8 cellular contexts compared by ENCODE assay signal in the genomic region with DNA sequence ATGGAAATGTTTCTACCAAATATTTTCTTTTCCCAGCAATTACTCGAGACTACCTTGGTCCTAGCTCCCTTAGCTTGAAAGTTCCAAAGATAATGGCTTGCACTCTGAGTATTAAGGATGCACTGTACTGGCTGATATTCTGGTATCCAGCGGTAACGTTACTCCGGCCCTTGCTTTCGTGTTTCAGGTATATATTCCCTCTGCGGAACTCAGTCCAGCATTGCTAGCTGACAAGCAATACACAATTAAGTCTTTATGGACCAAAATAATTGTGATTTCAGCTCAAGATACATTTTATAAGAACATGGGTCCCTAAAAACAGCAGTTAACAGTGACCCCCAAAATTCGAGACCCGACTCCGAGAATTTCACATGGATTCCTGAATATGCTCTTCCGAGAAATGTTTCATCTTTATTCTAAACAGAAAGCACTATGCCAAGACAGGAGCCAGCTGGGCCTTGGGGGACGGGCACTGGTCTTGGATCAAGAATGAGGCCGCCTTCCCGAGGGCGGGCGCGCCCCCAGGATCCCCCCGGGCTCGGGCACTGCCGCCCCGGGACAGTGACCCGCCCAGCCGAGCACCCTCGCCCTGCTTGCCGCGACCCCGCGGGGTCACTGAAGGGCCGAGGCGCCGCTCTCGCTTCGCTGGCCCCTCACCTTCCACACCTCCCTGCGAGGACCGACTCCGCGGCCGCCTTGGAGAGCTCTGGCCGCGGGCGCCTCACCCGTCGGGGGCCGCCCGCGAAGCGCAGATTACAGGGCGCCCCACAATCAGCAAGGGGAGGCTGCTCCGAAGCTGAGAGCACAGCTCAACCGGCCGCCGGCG. TPM values are rescaled to one million over a fixed set of nuclear protein-coding genes. Genes with fewer than 3 reads are reported as not detected.
DNase-seq lines count a peak whose midpoint lies in the region; ATAC-seq and TF ChIP-seq lines count a peak whose summit lies in the region.

No MANE protein-coding gene starts in this region.

- CTCF ChIA-PET in activated CD4-positive, alpha-beta T cell treated with anti-CD3 and anti-CD28 coated beads for 36 hours (lab: Charles Lee), result interaction anchor here (0.6 to 1.5 kb wide), 7 partner anchors 9 to 197 kb away, joined by 3 to 6 read pairs (median 3); partner anchors contain the start of gene KIFAP3

- peaks cover 47% of the 10 kb centered on the region for H3K4me1 Mint-ChIP-seq in activated CD4-positive, alpha-beta T cell treated with anti-CD3 and anti-CD28 coated beads for 36 hours

- H3K4me3 Mint-ChIP-seq in activated CD4-positive, alpha-beta T cell treated with anti-CD3 and anti-CD28 coated beads for 36 hours, result peak overlapping the region; percentile 80

- TF ChIP-seq CTCF in AG09309 (IDR thresholded peaks at IDR 0.05; ENCODE audit: control insufficient read depth, insufficient read depth, low read depth, low read length, missing control alignments) (no peak), fibroblast of mammary gland (conservative IDR thresholded peaks at IDR 0.05; ENCODE audit: control insufficient read depth, insufficient read depth, low read depth, low read length) (no peak), neural cell (IDR thresholded peaks at IDR 0.05; ENCODE audit: poor library complexity, severe bottlenecking) (no peak)

- TF ChIP-seq EP300 in neural cell (conservative IDR thresholded peaks at IDR 0.05; ENCODE audit: poor library complexity, severe bottlenecking), result no peak

- H3K4me2 ChIP-seq in neural cell (ENCODE audit: low read length), result peak overlapping the region; percentile 45

- no peaks in the 10 kb centered on the region for H3K9me3 Mint-ChIP-seq in activated CD4-positive, alpha-beta T cell treated with anti-CD3 and anti-CD28 coated beads for 36 hours (ENCODE audit: low read depth)

- H3K27me3 Mint-ChIP-seq in activated CD4-positive, alpha-beta T cell treated with anti-CD3 and anti-CD28 coated beads for 36 hours, result no peaks in the 10 kb centered on the region

- intact Hi-C loops in activated CD4-positive, alpha-beta T cell treated with anti-CD3 and anti-CD28 coated beads for 36 hours (cut with DNase I, micrococcal nuclease), result loop anchor here (1.0 to 10.0 kb wide), 15 partner anchors 181 to 1949 kb away; partner anchors contain the start of genes F5 (in 2 of the 2), METTL13 (in 2 of the 2), SLC19A2 (in 2 of the 2) and DNM3 (in 1 of the 2)
- intact Hi-C loops in aorta (cut with DNase I), result no loop called here

- peaks cover 18% of the 10 kb centered on the region for H3K36me3 Mint-ChIP-seq in activated CD4-positive, alpha-beta T cell treated with anti-CD3 and anti-CD28 coated beads for 36 hours (ENCODE audit: low read depth)

- H3K27ac ChIP-seq in neural cell (ENCODE audit: low read length) (peak overlapping the region; percentile 86), aorta (ENCODE audit: low read depth in 1 of 2, low read length in 2 of 2) (peak overlapping the region; percentile 68 to 96)

- no peaks in the 10 kb centered on the region for H3F3A ChIP-seq in neural cell (ENCODE audit: insufficient read depth, low read length, poor library complexity, severe bottlenecking)

- no peaks in the 10 kb centered on the region for H3K9me2 ChIP-seq in neural cell (ENCODE audit: insufficient read depth, low read length)

- peak; percentile 24 for TF ChIP-seq RAD21 in neural cell (conservative IDR thresholded peaks at IDR 0.05)

- H3K27me3 ChIP-seq in neural cell (ENCODE audit: insufficient read depth, low read depth, low read length) (no peaks in the 10 kb centered on the region), aorta (ENCODE audit: control insufficient read depth in 1 of 2, insufficient read depth in 2 of 2, low read length in 1 of 2) (no peaks in the 10 kb centered on the region)

- peaks cover 12% of the 10 kb centered on the region for H3K79me2 ChIP-seq in neural cell (replicated peaks; ENCODE audit: insufficient read depth, low read length)

- no peaks in the 10 kb centered on the region for H3K9me3 ChIP-seq in neural cell (ENCODE audit: low read length)
- no peaks in the 10 kb centered on the region for H3K9me3 ChIP-seq in aorta (ENCODE audit: control insufficient read depth, low read length)

- POLR2A ChIA-PET in activated CD4-positive, alpha-beta T cell treated with anti-CD3 and anti-CD28 coated beads for 36 hours (lab: Charles Lee), result interaction anchor here (0.7 to 1.4 kb wide), 2 partner anchors 98 to 213 kb away, joined by 3 to 9 read pairs; partner anchors contain the start of gene METTL18

- no peaks in the 10 kb centered on the region for H4K20me1 ChIP-seq in neural cell (ENCODE audit: insufficient read depth)

- H3K9ac ChIP-seq in neural cell (ENCODE audit: low read length), result peak overlapping the region; percentile 92

- H3K36me3 ChIP-seq in neural cell (ENCODE audit: insufficient read depth, low read length) (no peaks in the 10 kb centered on the region), aorta (ENCODE audit: control insufficient read depth in 1 of 2, insufficient read depth in 2 of 2, low read length in 1 of 2) (peaks cover 2 to 3% of the 10 kb centered on the region in 2 donors)

- peaks cover 0 to 6% of the 10 kb centered on the region in 2 donors for H3K4me1 ChIP-seq in aorta (ENCODE audit: control insufficient read depth in 1 of 2, insufficient read depth in 2 of 2, low read length in 2 of 2)

- H2AFZ ChIP-seq in neural cell (ENCODE audit: low read depth, low read length), result peak overlapping the region; percentile 82

- ATAC-seq in GM18907 (IDR thresholded peaks at IDR 0.05; ENCODE audit: unreplicated experiment), result peak; percentile 21
- ATAC-seq in activated CD4-positive, alpha-beta T cell treated with anti-CD3 and anti-CD28 coated beads for 36 hours, result no peak
- peak; percentile 42 for ATAC-seq in aorta (ENCODE audit: low FRiP score)

- DNase-seq in AG09309 (ENCODE audit: low read depth) (no peak), HT1080 (ENCODE audit: low read depth) (peak; percentile 28), fibroblast of mammary gland (ENCODE audit: low read depth) (no peak), aorta (peak in 1 of 2 donors; percentile 66), NCI-H128 (lab: John Stamatoyannopoulos, UW; ENCODE audit: unreplicated experiment) (no peak)
- no peak for DNase-seq in activated CD4-positive, alpha-beta T cell treated with anti-CD3 and anti-CD28 coated beads for 36 hours

- H3K4me3 ChIP-seq in AG09309 (ENCODE audit: control insufficient read depth, low read depth, low read length) (peak overlapping the region; percentile 97), fibroblast of mammary gland (ENCODE audit: control insufficient read depth, low read depth, low read length) (peak overlapping the region; percentile 86), neural cell (ENCODE audit: low read length) (peak overlapping the region; percentile 86), aorta (ENCODE audit: low read length in 2 of 2) (peak overlapping the region; percentile 84 to 91)

- WGBS in aorta, 2 donors, result 1% methylated on average over 46 to 52 of the region's 52 CpGs

- peak overlapping the region; percentile 89 for H3K27ac Mint-ChIP-seq in activated CD4-positive, alpha-beta T cell treated with anti-CD3 and anti-CD28 coated beads for 36 hours

TF ChIP-seq in neural cell, 6 proteins besides CTCF, POLR2A, EP300 and RAD21:
- TF ChIP-seq SMC3 (conservative IDR thresholded peaks at IDR 0.05; ENCODE audit: poor library complexity) (no peak), TAF1 (IDR thresholded peaks at IDR 0.05; ENCODE audit: low read depth) (no peak), EZH2 (IDR thresholded peaks at IDR 0.05; ENCODE audit: borderline replicate concordance, insufficient read depth, low read length, poor library complexity, severe bottlenecking) (no peak), REST (IDR thresholded peaks at IDR 0.05; ENCODE audit: borderline replicate concordance) (peak; percentile 51), MXI1 (conservative IDR thresholded peaks at IDR 0.05; ENCODE audit: poor library complexity, severe bottlenecking) (peak; percentile 30), POLR2AphosphoS5 (IDR thresholded peaks at IDR 0.05) (no peak)

RNA-seq across cellular contexts. Expression of gene SCYL3, which starts 0.7 kb away (rescaled TPM):
- total RNA-seq in HT1080 (2014; rRNA removed; shearing (Covaris generic)), result 3.1 and 3.9 TPM in 2 replicates
- 4.3 and 4.8 TPM in 2 replicates for polyA plus RNA-seq in HT1080 (2015; cell fraction: cytosol; rRNA removed)
- polyA plus RNA-seq in HT1080 (2015; cell fraction: nucleus; rRNA removed), result 14.9 and 16.2 TPM in 2 replicates
- 10 to 100 TPM; 11.0 to 12.0 TPM for total RNA-seq in activated CD4-positive, alpha-beta T cell treated with anti-CD3 and anti-CD28 coated beads for 36 hours
- polyA plus RNA-seq in neural cell, result 11.0 and 13.1 TPM in 2 replicates
- polyA minus RNA-seq in neural cell, result 14.6 and 16.3 TPM in 2 replicates
- total RNA-seq in aorta, result 10 to 100 TPM in 1 of 2 donors, 1 to 10 TPM in 1; 7.5 to 11.9 TPM
- polyA plus RNA-seq in aorta, result 1 to 10 TPM; 2.4 to 4.8 TPM

Comparison
In these comparisons a context has a peak if more than half of its experiments do, and no peak if none do; other contexts are left out.
1. intact Hi-C loops: an anchor here in activated CD4-positive, alpha-beta T cell treated with anti-CD3 and anti-CD28 coated beads for 36 hours (1.0 to 10.0 kb wide); none called in aorta.